In genomic region chr16:9008335-9009260, GRCh38 we compare ENCODE assay signal across 8 cellular contexts. TPM values are rescaled to one million over a fixed set of nuclear protein-coding genes. Genes with fewer than 3 reads are reported as not detected.
A peak's percentile ranks its signal among the peaks of the same experiment; 100 is the strongest.
DNase-seq lines count a peak whose midpoint lies in the region; ATAC-seq and TF ChIP-seq lines count a peak whose summit lies in the region.

No MANE protein-coding gene starts in this region.

- DNase-seq in AG04449 (ENCODE audit: low read depth, low spot score), result no peak
- DNase-seq in NOMO-1 treated with DMSO at 0.1 percent for 48 hours (lab: John Stamatoyannopoulos, UW; ENCODE audit: unreplicated experiment), result peak; percentile 40
- peak; percentile 71 for DNase-seq in activated CD8-positive, alpha-beta memory T cell treated with anti-CD3 and anti-CD28 coated beads, Interleukin-2, amount 50 U/mL, for 4 hours
- no peak for DNase-seq in epithelial cell of proximal tubule (ENCODE audit: low read depth)
- peak; percentile 64 for DNase-seq in naive B cell
- DNase-seq in stimulated activated CD8-positive, alpha-beta memory T cell treated with anti-CD3 and anti-CD28 coated beads, Interleukin-7, amount 100 ng/mL, for 24 hours (ENCODE audit: low read depth), result peak; percentile 38

- TF ChIP-seq CTCF in AG04449 (IDR thresholded peaks at IDR 0.05; ENCODE audit: insufficient read depth, low read length, missing control alignments) (peak; percentile 95), epithelial cell of proximal tubule (conservative IDR thresholded peaks at IDR 0.05; ENCODE audit: low read depth, low read length) (peak; percentile 82)

- peaks cover 0 to 3% (median 0%) of the 10 kb centered on the region in 7 donors for H3K9me3 Mint-ChIP-seq in naive B cell

- POLR2A ChIA-PET in AG04449 (lab: Yijun Ruan, JAX), result interaction anchor here (0.6 to 1.1 kb wide), 7 partner anchors 10 to 97 kb away, joined by 3 to 4 read pairs (median 3); partner anchors contain the start of gene USP7

- peak overlapping the region; percentile 30 for H3K4me3 ChIP-seq in AG04449 (ENCODE audit: low read depth, low read length)
- H3K4me3 ChIP-seq in epithelial cell of proximal tubule (ENCODE audit: low read depth, low read length), result peak overlapping the region; percentile 54

- ATAC-seq in GM18520 (IDR thresholded peaks at IDR 0.05; ENCODE audit: unreplicated experiment), result peak; percentile 56
- peak; percentile 87 for ATAC-seq in HG03196 (IDR thresholded peaks at IDR 0.05; ENCODE audit: unreplicated experiment)
- ATAC-seq in naive B cell (ENCODE audit: low read depth in 2 of 2), result peak; percentile 90 to 91

- H3K36me3 Mint-ChIP-seq in naive B cell, result no peaks in the 10 kb centered on the region

- peak overlapping the region in 4 of 6 donors; percentile 38 to 90 (median 80) for H3K27ac Mint-ChIP-seq in naive B cell

- CTCF ChIA-PET in AG04449 (lab: Yijun Ruan, JAX), result interaction anchor here (0.6 to 3.5 kb wide), 63 partner anchors 10 to 441 kb away, joined by 3 to 45 read pairs (median 5); partner anchors contain the start of genes HAPSTR1, LITAFD, PMM2 and TMEM186

- peaks cover 8 to 22% (median 13%) of the 10 kb centered on the region in 3 donors for H3K27me3 Mint-ChIP-seq in naive B cell

- H3K4me1 Mint-ChIP-seq in naive B cell, result peaks cover 8 to 11% (median 10%) of the 10 kb centered on the region in 3 donors

- H3K4me3 Mint-ChIP-seq in naive B cell, result peak overlapping the region in 6 of 8 donors; percentile 44 to 81 (median 58)

RNA-seq across cellular contexts. Expression of gene USP7, which starts 44.9 kb away (rescaled TPM):
- 58.6 and 91.4 TPM in 2 replicates for total RNA-seq in epithelial cell of proximal tubule
- 10 to 100 TPM in 4 of 6 donors, 1 to 10 TPM in 2; 4.4 to 21.5 (median 12.2) TPM for polyA plus RNA-seq in naive B cell (ENCODE audit: low read depth in 6 of 6)

Comparison
In these comparisons a context has a peak if more than half of its experiments do, and no peak if none do; other contexts are left out.
1. DNase-seq: peak in NOMO-1 treated with DMSO at 0.1 percent for 48 hours (single experiment), activated CD8-positive, alpha-beta memory T cell treated with anti-CD3 and anti-CD28 coated beads, Interleukin-2, amount 50 U/mL, for 4 hours (single experiment), naive B cell (single experiment) and stimulated activated CD8-positive, alpha-beta memory T cell treated with anti-CD3 and anti-CD28 coated beads, Interleukin-7, amount 100 ng/mL, for 24 hours (single experiment); none in AG04449 (single experiment) and epithelial cell of proximal tubule (single experiment).
2. Peak in every context shown above with its lines, with median percentiles within 50 percentile points of each other: ATAC-seq.